In genomic region chr3:33746412-33747116, GRCh38 we compare ENCODE assay signal across 17 cellular contexts. TPM values are rescaled to one million over a fixed set of nuclear protein-coding genes. Genes with fewer than 3 reads are reported as not detected.
DNase-seq lines count a peak whose midpoint lies in the region; ATAC-seq, FAIRE-seq and TF ChIP-seq lines count a peak whose summit lies in the region.
"Had no signal": no experiment of that assay in that cellular context is flagged by ENCODE, and none has a peak within 500 bp of the region (broad histone marks: within the 10 kb centered on the region; RNA-seq: fewer than 3 reads in every experiment).

No MANE protein-coding gene starts in this region.

- H3K27ac Mint-ChIP-seq in endodermal cell = no peak overlapping the region
- H3K27ac Mint-ChIP-seq: activated T-cell treated with anti-CD3 and anti-CD28 coated beads, Interleukin-2, amount 50 U/mL, for 72 hours; IgD-negative memory B cell had no signal

- ATAC-seq in GM19438 (IDR thresholded peaks at IDR 0.05; ENCODE audit: low read depth, unreplicated experiment) (peak; percentile 58), HG03025 (IDR thresholded peaks at IDR 0.05; ENCODE audit: low FRiP score, unreplicated experiment) (peak; percentile 55)

- H3K9me2 ChIP-seq in OCI-LY7 (ENCODE audit: insufficient read depth, low read length) = no peaks in the 10 kb centered on the region
- no peaks in the 10 kb centered on the region for H3K9me2 ChIP-seq in SK-N-SH

- no peaks in the 10 kb centered on the region for H3K4me1 Mint-ChIP-seq in endodermal cell

- H3K36me3 ChIP-seq in OCI-LY7 (ENCODE audit: insufficient read depth, low read length) (no peaks in the 10 kb centered on the region), SK-N-SH (replicated peaks in 1 of 2; ENCODE audit: control insufficient read depth in 1 of 2, insufficient read depth in 2 of 2, low read length in 1 of 2) (no peaks in the 10 kb centered on the region), endodermal cell (ENCODE audit: control insufficient read depth, insufficient read depth, low read length) (no peaks in the 10 kb centered on the region)
- H3K36me3 ChIP-seq: adrenal gland, upper lobe of left lung had no signal

- DNase-seq in GM12891 (ENCODE audit: insufficient read length, low spot score) (peak; percentile 9), OCI-LY7 (ENCODE audit: low spot score) (no peak), SK-N-SH (no peak), endodermal cell (no peak), NCI-H748 treated with DMSO at 0.1 percent for 48 hours (lab: John Stamatoyannopoulos, UW) (no peak), kidney glomerular epithelial cell (lab: John Stamatoyannopoulos, UW) (no peak)
- DNase-seq: activated T-cell treated with anti-CD3 and anti-CD28 coated beads, Interleukin-2, amount 50 U/mL, for 72 hours; adrenal gland; GM23248; head of caudate nucleus; NCI-H2029; stimulated activated CD4-positive, alpha-beta T cell treated with anti-CD3 and anti-CD28 coated beads, Interleukin-15, amount 100 ng/mL, for 24 hours; T-helper 1 cell; upper lobe of left lung had no signal

- no peak for TF ChIP-seq CTCF in OCI-LY7 (conservative IDR thresholded peaks at IDR 0.05; ENCODE audit: low read length)
- no peak for TF ChIP-seq CTCF in SK-N-SH (IDR thresholded peaks at IDR 0.05)
- TF ChIP-seq CTCF in endodermal cell (conservative IDR thresholded peaks at IDR 0.05) = no peak

- WGBS in SK-N-SH (ENCODE audit: low lambda C conversion rate) = 73% methylated on average over 7 of the region's 7 CpGs
- 86 to 89% methylated on average over 6 to 7 of the region's 7 CpGs for whole genome bisulfite sequencing in endodermal cell (ENCODE audit: insufficient coverage in 1 of 2, insufficient read length in 1 of 2), 2 experiments

- CTCF ChIA-PET in OCI-LY7 (lab: Charles Lee; ENCODE audit: unreplicated experiment) (no interaction called here), SK-N-SH (lab: Yijun Ruan, JAX) (interaction anchor here (1.1 kb wide), 1 partner anchor 41 kb away, joined by 3 read pairs; no protein-coding TSS in a partner anchor)

- no peaks in the 10 kb centered on the region for H3K27me3 Mint-ChIP-seq in endodermal cell (ENCODE audit: insufficient read depth)

- H3K79me2 ChIP-seq in OCI-LY7 (ENCODE audit: insufficient read depth, low read depth, low read length) (no peaks in the 10 kb centered on the region), SK-N-SH (ENCODE audit: insufficient read depth) (no peaks in the 10 kb centered on the region)

- H3K9ac ChIP-seq in SK-N-SH = no peak overlapping the region
- no peak overlapping the region for H3K9ac ChIP-seq in endodermal cell (ENCODE audit: extremely low read depth, low read length, poor library complexity, severe bottlenecking)
- H3K9ac ChIP-seq: GM23248 had no signal

- H3K9me3 Mint-ChIP-seq in endodermal cell = no peaks in the 10 kb centered on the region
- H3K9me3 Mint-ChIP-seq: activated T-cell treated with anti-CD3 and anti-CD28 coated beads, Interleukin-2, amount 50 U/mL, for 72 hours had no signal

- no peak for TF ChIP-seq EP300 in SK-N-SH (IDR thresholded peaks at IDR 0.05; ENCODE audit: borderline replicate concordance in 1 of 2, low read depth in 1 of 2, low read length in 1 of 2)

- no peak for TF ChIP-seq POLR2A in GM12891 (IDR thresholded peaks at IDR 0.05; ENCODE audit: low read depth, low read length)

- H3K4me3 Mint-ChIP-seq in endodermal cell = no peak overlapping the region
- H3K4me3 Mint-ChIP-seq: activated T-cell treated with anti-CD3 and anti-CD28 coated beads, Interleukin-2, amount 50 U/mL, for 72 hours had no signal

- TF ChIP-seq RAD21 in SK-N-SH (IDR thresholded peaks at IDR 0.05; ENCODE audit: low read length) = no peak

- H2AFZ ChIP-seq in OCI-LY7 (ENCODE audit: low read length) (peak overlapping the region; percentile 55; the same call in 1 of the 2 replicates), SK-N-SH (ENCODE audit: low read depth) (no peak overlapping the region)
- H2AFZ ChIP-seq: GM23248 had no signal

- no peaks in the 10 kb centered on the region for H4K20me1 ChIP-seq in OCI-LY7 (ENCODE audit: insufficient read depth, low read length)
- no peaks in the 10 kb centered on the region for H4K20me1 ChIP-seq in SK-N-SH (ENCODE audit: insufficient read depth)

- H3F3A ChIP-seq in SK-N-SH (replicated peaks; ENCODE audit: insufficient read depth) = peaks cover 10% of the 10 kb centered on the region

- H3K4me2 ChIP-seq in OCI-LY7 (ENCODE audit: low read length) = no peak overlapping the region
- H3K4me2 ChIP-seq in SK-N-SH = no peak overlapping the region

- H3K4me3 ChIP-seq in OCI-LY7 (ENCODE audit: low read depth, low read length, poor library complexity, severe bottlenecking) (no peak overlapping the region), SK-N-SH (ENCODE audit: low read depth in 2 of 2, low read length in 1 of 2) (no peak overlapping the region), endodermal cell (ENCODE audit: low read length) (no peak overlapping the region)
- H3K4me3 ChIP-seq: adrenal gland, GM23248, upper lobe of left lung had no signal

- H3K27ac ChIP-seq in OCI-LY7 (ENCODE audit: low read depth, low read length, poor library complexity, severe bottlenecking) (no peak overlapping the region), SK-N-SH (ENCODE audit: low read depth in 2 of 2, low read length in 1 of 2) (no peak overlapping the region), endodermal cell (ENCODE audit: low read depth, low read length) (no peak overlapping the region)
- H3K27ac ChIP-seq: adrenal gland, GM23248, upper lobe of left lung had no signal

- BruUV-seq in OCI-LY7 (replicated peaks; lab: Mats Ljungman, UMichigan) = no TSS peak

- H3K27me3 ChIP-seq in SK-N-SH (ENCODE audit: insufficient read depth) (no peaks in the 10 kb centered on the region), endodermal cell (ENCODE audit: control insufficient read depth, insufficient read depth, low read length, poor library complexity, severe bottlenecking) (no peaks in the 10 kb centered on the region)
- H3K27me3 ChIP-seq: adrenal gland, upper lobe of left lung had no signal

- POLR2A ChIA-PET in OCI-LY7 (lab: Charles Lee) (interaction anchor here (1.0 to 1.4 kb wide), 2 partner anchors 13 to 41 kb away, joined by 3 to 4 read pairs; no protein-coding TSS in a partner anchor), SK-N-SH (lab: Yijun Ruan, JAX) (no interaction called here)

- H3K9me3 ChIP-seq in OCI-LY7 (ENCODE audit: low read length) = no peaks in the 10 kb centered on the region
- no peaks in the 10 kb centered on the region for H3K9me3 ChIP-seq in SK-N-SH
- no peaks in the 10 kb centered on the region for H3K9me3 ChIP-seq in endodermal cell (ENCODE audit: control insufficient read depth, low read length)
- H3K9me3 ChIP-seq: adrenal gland, upper lobe of left lung had no signal

- H3K4me1 ChIP-seq in OCI-LY7 (ENCODE audit: insufficient read depth, low read length, poor library complexity, severe bottlenecking) (no peaks in the 10 kb centered on the region), SK-N-SH (ENCODE audit: control insufficient read depth in 1 of 2, insufficient read depth in 2 of 2, low read depth in 1 of 2, low read length in 1 of 2) (no peaks in the 10 kb centered on the region), endodermal cell (ENCODE audit: control insufficient read depth, insufficient read depth, low read length) (no peaks in the 10 kb centered on the region)
- H3K4me1 ChIP-seq: adrenal gland, upper lobe of left lung had no signal

- intact Hi-C loops in OCI-LY7 (cut with micrococcal nuclease; ENCODE audit: unreplicated experiment) = no loop called here

- H3K36me3 Mint-ChIP-seq in endodermal cell (ENCODE audit: low read depth) = no peaks in the 10 kb centered on the region
- H3K36me3 Mint-ChIP-seq: IgD-negative memory B cell had no signal

- peak; percentile 28 for FAIRE-seq in GM12891 (lab: Jason Lieb, UNC)

TF ChIP-seq in GM12891, 5 proteins besides CTCF, POLR2A, EP300 and RAD21:
- no peak for TF ChIP-seq POLR2AphosphoS5 (IDR thresholded peaks at IDR 0.05; ENCODE audit: low read depth, low read length)
- peak; percentile 50; the same call in 1 of the 2 replicates for TF ChIP-seq SPI1 (IDR thresholded peaks at IDR 0.05; ENCODE audit: low read depth, low read length)
- no peak for TF ChIP-seq POU2F2 (IDR thresholded peaks at IDR 0.05; ENCODE audit: low read depth, low read length)

TF ChIP-seq in SK-N-SH, 30 proteins besides CTCF, POLR2A, EP300 and RAD21 (continues in another document):
- TF ChIP-seq FOSL2 (IDR thresholded peaks at IDR 0.05; ENCODE audit: borderline replicate concordance, low read depth) = no peak
- TF ChIP-seq RFX5 (IDR thresholded peaks at IDR 0.05; ENCODE audit: low read length) = no peak
- TF ChIP-seq ZBTB33 (IDR thresholded peaks at IDR 0.05; ENCODE audit: borderline replicate concordance, low read depth) = no peak
- TF ChIP-seq FOXJ3 (CRISPR knock-in tag; IDR thresholded peaks at IDR 0.05) = no peak
- TF ChIP-seq TEAD4 (IDR thresholded peaks at IDR 0.05; ENCODE audit: borderline replicate concordance, insufficient read depth) = no peak

RNA-seq across cellular contexts. Expression of gene CLASP2, which starts 28.5 kb away (rescaled TPM):
- polyA plus RNA-seq in GM12891 (2012; ENCODE audit: low read depth, missing spikeins) = 8.3 TPM
- total RNA-seq in OCI-LY7 (2014; rRNA removed; shearing (Covaris generic)) = 99.1 and 108 TPM in 2 replicates
- 95.5 and 97.3 TPM in 2 replicates for total RNA-seq in OCI-LY7 (2022)
- polyA plus RNA-seq in SK-N-SH (2012; rRNA removed) = 13.2 and 18.8 TPM in 2 replicates
- 15.5 and 15.6 TPM in 2 replicates for polyA plus RNA-seq in SK-N-SH (2012; cell fraction: cytosol; rRNA removed)
- polyA plus RNA-seq in SK-N-SH (2012; cell fraction: nucleus; rRNA removed) = 20.7 and 41.8 TPM in 2 replicates
- 10 to 100 TPM; 65.0 to 74.8 TPM for total RNA-seq in endodermal cell
- polyA plus RNA-seq in endodermal cell (2013, experiment 1 of 2) = 58.2 TPM
- 57.2 TPM for polyA plus RNA-seq in endodermal cell (2013, experiment 2 of 2)

RNA-seq across cellular contexts. Expression of gene PDCD6IP, which starts 51.9 kb away (rescaled TPM):
- polyA plus RNA-seq in GM12891 (2012; ENCODE audit: low read depth, missing spikeins) = 58.3 TPM
- 75.5 and 126 TPM in 2 replicates for total RNA-seq in OCI-LY7 (2014; rRNA removed; shearing (Covaris generic))
- total RNA-seq in OCI-LY7 (2022) (193 and 216 TPM in 2 replicates), endodermal cell (100 to 1,000 TPM; 120 to 134 TPM)
- 49.1 and 60.4 TPM in 2 replicates for polyA plus RNA-seq in SK-N-SH (2012; rRNA removed)
- polyA plus RNA-seq in SK-N-SH (2012; cell fraction: cytosol; rRNA removed) = 40.4 and 51.3 TPM in 2 replicates
- 94.5 and 183 TPM in 2 replicates for polyA plus RNA-seq in SK-N-SH (2012; cell fraction: nucleus; rRNA removed)
- 107 TPM for polyA plus RNA-seq in endodermal cell (2013, experiment 1 of 2)
- polyA plus RNA-seq in endodermal cell (2013, experiment 2 of 2) = 92.4 TPM
